Comparison of ENCODE assay signal across 13 cellular contexts in genomic region chr21:45618287-45618686, GRCh38. TPM values are rescaled to one million over a fixed set of nuclear protein-coding genes. Genes with fewer than 3 reads are reported as not detected.
DNase-seq lines count a peak whose midpoint lies in the region; ATAC-seq, FAIRE-seq and TF ChIP-seq lines count a peak whose summit lies in the region.
"Had no signal": no experiment of that assay in that cellular context is flagged by ENCODE, and none has a peak within 500 bp of the region (broad histone marks: within the 10 kb centered on the region; RNA-seq: fewer than 3 reads in every experiment).

No MANE protein-coding gene starts in this region.

- DNase-seq in D721Med (ENCODE audit: insufficient read length, low spot score) (no peak), LHCN-M2 (ENCODE audit: low read depth) (peak; percentile 43), K562 (ENCODE audit: extremely low read depth in 1 of 4, low spot score in 3 of 4) (no peak), nucleus accumbens (lab: John Stamatoyannopoulos, UW) (no peak), trophoblast cell (no peak)
- no peak for DNase-seq in naive thymus-derived CD8-positive, alpha-beta T cell
- DNase-seq: anterior cingulate cortex, NCI-H1436 treated with DMSO at 0.1 percent for 48 hours, Right ventricle myocardium superior, uterus had no signal

- H3K9me1 ChIP-seq in K562 (ENCODE audit: control insufficient read depth, insufficient read depth, low read length) = no peaks in the 10 kb centered on the region

- no peak overlapping the region for H4K91ac ChIP-seq in trophoblast cell (ENCODE audit: low read depth, low read length)

- H3K4me3 ChIP-seq in K562 (no peak overlapping the region), trophoblast cell (ENCODE audit: low read depth, low read length) (no peak overlapping the region)
- H3K4me3 ChIP-seq: uterus had no signal

- POLR2A ChIA-PET in K562 (lab: Yijun Ruan, JAX) = interaction anchor here (1.1 kb wide), 1 partner anchor 26 kb away, joined by 3 read pairs; no protein-coding TSS in a partner anchor
- POLR2A ChIA-PET in naive thymus-derived CD8-positive, alpha-beta T cell (lab: Charles Lee) = no interaction called here

- no peak overlapping the region for H3K18ac ChIP-seq in trophoblast cell (ENCODE audit: low read length)

- no peaks in the 10 kb centered on the region for H3K9me3 Mint-ChIP-seq in naive thymus-derived CD8-positive, alpha-beta T cell

- FAIRE-seq in D721Med (lab: Jason Lieb, UNC) (peak; percentile 91), K562 (lab: Jason Lieb, UNC) (no peak)
- FAIRE-seq: frontal cortex had no signal

- no peak overlapping the region for H3K4ac ChIP-seq in trophoblast cell (ENCODE audit: low read depth, low read length)

- TF ChIP-seq EP300 in K562 (IDR thresholded peaks at IDR 0.05; ENCODE audit: low read length) = no peak

- no peak for TF ChIP-seq RAD21 in K562 (CRISPR knock-in tag; conservative IDR thresholded peaks at IDR 0.05 in 1 of 2, IDR thresholded peaks at IDR 0.05 in 1 of 2)

- no peaks in the 10 kb centered on the region for H3K36me3 Mint-ChIP-seq in naive thymus-derived CD8-positive, alpha-beta T cell

- H3K9me3 ChIP-seq in K562 (replicated peaks; ENCODE audit: control insufficient read depth, insufficient read depth, low read depth, low read length) (no peaks in the 10 kb centered on the region), trophoblast cell (ENCODE audit: insufficient read depth, low read depth, low read length) (peaks cover 2% of the 10 kb centered on the region)
- H3K9me3 ChIP-seq: uterus had no signal

- no peak overlapping the region for H3K4me3 Mint-ChIP-seq in naive thymus-derived CD8-positive, alpha-beta T cell

- WGBS in K562 (ENCODE audit: insufficient coverage, low coverage, missing lambda C conversion rate) = 2% methylated on average over 12 of the region's 13 CpGs
- WGBS in trophoblast cell (ENCODE audit: extremely low coverage, insufficient coverage, insufficient read length) = no CpG with 5 or more reads among the region's 13 CpGs

- H4K8ac ChIP-seq in trophoblast cell (ENCODE audit: low read depth, low read length) = no peak overlapping the region

- H2AFZ ChIP-seq in K562 (ENCODE audit: low read depth, low read length) (no peak overlapping the region), trophoblast cell (ENCODE audit: insufficient read depth, low read length, poor library complexity) (no peak overlapping the region)

- H2BK120ac ChIP-seq in trophoblast cell (ENCODE audit: insufficient read depth, low read length, poor library complexity) = no peak overlapping the region

- H3K36me3 ChIP-seq in K562 (ENCODE audit: control insufficient read depth, insufficient read depth, low read length) = no peaks in the 10 kb centered on the region
- H3K36me3 ChIP-seq in trophoblast cell (ENCODE audit: control insufficient read depth in 1 of 2, insufficient read depth in 2 of 2, low read length in 2 of 2) = no peaks in the 10 kb centered on the region
- H3K36me3 ChIP-seq: uterus had no signal

- no peak overlapping the region for H3K14ac ChIP-seq in trophoblast cell (ENCODE audit: low read length)

- H3K4me1 Mint-ChIP-seq in naive thymus-derived CD8-positive, alpha-beta T cell = peaks cover 21 to 45% (median 41%) of the 10 kb centered on the region in 4 donors

- intact Hi-C loops in K562 (cut with micrococcal nuclease) = no loop called here

- H2BK5ac ChIP-seq in trophoblast cell (ENCODE audit: low read depth, low read length, poor library complexity) = no peak overlapping the region

- peak overlapping the region in 7 of 10 donors; percentile 6 to 99 (median 95) for H3K27ac Mint-ChIP-seq in naive thymus-derived CD8-positive, alpha-beta T cell

- peaks cover 0 to 3% (median 0%) of the 10 kb centered on the region in 5 donors for H3K27me3 Mint-ChIP-seq in naive thymus-derived CD8-positive, alpha-beta T cell

- H3K4me1 ChIP-seq in K562 (replicated peaks in 1 of 2; ENCODE audit: control insufficient read depth in 2 of 2, insufficient read depth in 2 of 2, low read length in 2 of 2) (peaks cover 2 to 18% of the 10 kb centered on the region in 2 experiments; a peak in 3 of 5 replicates), trophoblast cell (ENCODE audit: control insufficient read depth in 1 of 2, insufficient read depth in 2 of 2, low read length in 2 of 2) (no peaks in the 10 kb centered on the region)
- H3K4me1 ChIP-seq: uterus had no signal

- peaks cover 18% of the 10 kb centered on the region; the same call in 1 of the 2 replicates for H4K20me1 ChIP-seq in K562 (replicated peaks; ENCODE audit: control insufficient read depth, insufficient read depth, low read length)

- no peaks in the 10 kb centered on the region for H3K79me1 ChIP-seq in trophoblast cell (ENCODE audit: low read length)

- H3K4me2 ChIP-seq in K562 (ENCODE audit: insufficient read depth, low read length) = no peak overlapping the region
- H3K4me2 ChIP-seq in trophoblast cell (ENCODE audit: low read length) = no peak overlapping the region

- TF ChIP-seq CTCF in D721Med (IDR thresholded peaks at IDR 0.05; ENCODE audit: insufficient read depth, missing control alignments) (no peak), K562 (IDR thresholded peaks at IDR 0.05 in 2 of 3, conservative IDR thresholded peaks at IDR 0.05 in 1 of 3; ENCODE audit: insufficient read depth in 2 of 3, low read depth in 1 of 3, low read length in 3 of 3) (no peak)

- H3K27me3 ChIP-seq in K562 (ENCODE audit: control insufficient read depth in 2 of 2, insufficient read depth in 2 of 2, low read length in 2 of 2) (peaks cover 65 to 86% of the 10 kb centered on the region in 2 experiments), trophoblast cell (ENCODE audit: insufficient read depth, low read length) (no peaks in the 10 kb centered on the region)
- H3K27me3 ChIP-seq: uterus had no signal

- ATAC-seq in K562 = no peak
- ATAC-seq in naive thymus-derived CD8-positive, alpha-beta T cell = no peak
- no peak for ATAC-seq in GM21825 (IDR thresholded peaks at IDR 0.05; ENCODE audit: unreplicated experiment)
- no peak for ATAC-seq in HG03135 (IDR thresholded peaks at IDR 0.05; ENCODE audit: unreplicated experiment)

- no peak overlapping the region for H3K23ac ChIP-seq in trophoblast cell (ENCODE audit: low read length)

- no peak overlapping the region for H2AK5ac ChIP-seq in trophoblast cell (ENCODE audit: low read length)

- no peak overlapping the region for H2BK12ac ChIP-seq in trophoblast cell (ENCODE audit: low read length)

- H3K79me2 ChIP-seq in K562 (ENCODE audit: control insufficient read depth, insufficient read depth, low read length) (no peaks in the 10 kb centered on the region), trophoblast cell (ENCODE audit: control insufficient read depth, insufficient read depth, low read length, poor library complexity) (no peaks in the 10 kb centered on the region)

- CTCF ChIA-PET in K562 (lab: Yijun Ruan, JAX; ENCODE audit: low intra/inter-chr PET ratio) = no interaction called here

- H4K12ac ChIP-seq in trophoblast cell (ENCODE audit: low read depth, low read length) = no peak overlapping the region

- H3K9ac ChIP-seq in K562 (ENCODE audit: insufficient read depth in 1 of 2, low read depth in 2 of 2, low read length in 2 of 2) = no peak overlapping the region
- no peak overlapping the region for H3K9ac ChIP-seq in trophoblast cell (ENCODE audit: low read length)

- in situ Hi-C loops in K562 (cut with MboI) = no loop called here

- no TSS peak for BruUV-seq in K562 (replicated peaks; lab: Mats Ljungman, UMichigan)

- no peak overlapping the region for H3K27ac ChIP-seq in K562 (ENCODE audit: extremely low read depth, low read depth, low read length)
- no peak overlapping the region for H3K27ac ChIP-seq in trophoblast cell (ENCODE audit: low read depth, low read length)
- H3K27ac ChIP-seq: uterus had no signal

- TF ChIP-seq POLR2A in K562 (conservative IDR thresholded peaks at IDR 0.05) = no peak

TF ChIP-seq in K562, 482 proteins besides CTCF, POLR2A, EP300 and RAD21:
- TF ChIP-seq NFIC (IDR thresholded peaks at IDR 0.05) (peak; percentile 52), CEBPG (CRISPR knock-in tag; IDR thresholded peaks at IDR 0.05) (no peak), CEBPG (tag; conservative IDR thresholded peaks at IDR 0.05 in 1 of 2, IDR thresholded peaks at IDR 0.05 in 1 of 2) (peak in 1 of 2 experiments; percentile 30; a peak in 1 of 4 replicates), ZNF354B (CRISPR knock-in tag; IDR thresholded peaks at IDR 0.05) (no peak)

RNA-seq across cellular contexts. Expression of gene PCBP3, which starts 25.2 kb away (rescaled TPM):
- total RNA-seq in LHCN-M2 (2014; rRNA removed) (2.8 and 3.8 TPM in 2 replicates), K562 (2014; rRNA removed) (0.18 TPM in 1 of 2 replicates, not detected in the other), K562 (2014; rRNA removed; fragmentation: Illumina TruSeq; extraction: Trizol) (not detected in 2 replicates), K562 (2015; rRNA removed; fragmentation: Illumina TruSeq; extraction: Trizol) (0.15 TPM in 1 of 2 replicates, not detected in the other), K562 (2021) (0.34 TPM in 1 of 2 replicates, not detected in the other)
- polyA plus RNA-seq in LHCN-M2 (2012) = 1.6 TPM
- 2.7 and 3.7 TPM in 2 replicates for total RNA-seq in K562 (2011; cell fraction: chromatin; rRNA removed; ENCODE audit: low replicate concordance)
- 1.2 and 1.6 TPM in 2 replicates for total RNA-seq in K562 (2011; cell fraction: nucleolus; rRNA removed)
- total RNA-seq in K562 (2011; cell fraction: nucleoplasm; rRNA removed) = 0.95 and 3.4 TPM in 2 replicates
- polyA plus RNA-seq in K562 (2011; rRNA removed) (not detected in 2 replicates), K562 (2014; fragmentation: Illumina TruSeq; extraction: Trizol) (not detected in 2 replicates), K562 (2014; fragmentation: Nextera tagmentation; extraction: Ambion mirVana) (not detected), K562 (2014; rRNA removed) (2.0 TPM in 1 of 2 replicates, not detected in the other)
- polyA plus RNA-seq in K562 (2011; cell fraction: cytosol; rRNA removed) = 0.10 and 0.27 TPM in 2 replicates
- 0.58 and 0.59 TPM in 2 replicates for polyA plus RNA-seq in K562 (2011; cell fraction: nucleus; rRNA removed)
- polyA plus RNA-seq in K562 (2012) = 0.24 TPM in 1 of 2 replicates, not detected in the other
- 0.53 TPM in 1 of 2 replicates, not detected in the other for polyA minus RNA-seq in K562 (2011; rRNA and poly(A)+ RNA removed)
- not detected in 2 replicates for polyA minus RNA-seq in K562 (2011; cell fraction: cytosol; rRNA and poly(A)+ RNA removed)
- polyA minus RNA-seq in K562 (2011; cell fraction: nucleus; rRNA and poly(A)+ RNA removed) = 0.54 and 1.1 TPM in 2 replicates
- under 1 TPM in 1 of 2 experiments, not detected in 1; 0.47 TPM for total RNA-seq in naive thymus-derived CD8-positive, alpha-beta T cell
- 1 to 10 TPM in 2 of 3 donors, under 1 TPM in 1; 0.82 to 2.3 (median 1.1) TPM for polyA plus RNA-seq in naive thymus-derived CD8-positive, alpha-beta T cell
- 1.2 and 1.3 TPM in 2 replicates for polyA plus RNA-seq in trophoblast cell (2013)
